9 cellular contexts compared by ENCODE assay signal in the genomic region with DNA sequence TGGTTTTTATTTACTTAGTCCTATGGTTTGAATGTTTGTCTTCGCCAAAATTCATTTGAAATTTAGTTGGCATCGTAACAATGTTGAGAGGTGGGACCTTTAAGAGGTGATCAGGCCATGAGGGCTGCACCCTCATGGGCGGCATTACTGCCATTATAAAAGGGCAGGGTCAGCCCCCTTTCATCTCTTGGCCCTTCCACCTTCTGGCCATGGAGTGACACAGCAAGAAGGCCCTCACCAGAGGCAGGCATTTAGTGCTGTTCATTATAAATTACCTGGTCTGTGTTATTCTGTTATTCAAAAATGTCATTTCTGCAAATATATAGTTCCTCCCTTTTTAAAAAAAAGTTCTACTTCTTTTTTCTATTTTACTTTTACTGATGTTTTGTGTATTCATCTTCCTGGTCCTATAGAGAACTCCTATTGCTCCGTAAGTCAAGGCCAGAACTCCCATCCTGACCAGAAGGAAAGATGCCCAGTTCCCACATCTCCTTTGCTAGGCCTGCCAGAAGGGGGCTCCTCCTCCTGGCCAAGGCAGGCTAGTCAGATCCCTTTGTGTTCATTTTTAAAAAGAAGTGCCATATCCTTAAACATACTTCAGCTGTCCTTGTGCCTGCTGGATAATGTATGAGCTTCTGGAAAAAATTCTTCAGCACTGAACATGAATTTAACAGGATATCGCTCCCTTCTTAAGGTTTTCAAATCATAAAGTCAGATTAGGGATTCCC. TPM values are rescaled to one million over a fixed set of nuclear protein-coding genes. Genes with fewer than 3 reads are reported as not detected.
DNase-seq lines count a peak whose midpoint lies in the region; ATAC-seq and TF ChIP-seq lines count a peak whose summit lies in the region.
"Had no signal": no experiment of that assay in that cellular context is flagged by ENCODE, and none has a peak within 500 bp of the region (broad histone marks: within the 10 kb centered on the region; RNA-seq: fewer than 3 reads in every experiment).

No MANE protein-coding gene starts in this region.

- no peaks in the 10 kb centered on the region for H3K9me3 ChIP-seq in heart left ventricle
- no peaks in the 10 kb centered on the region for H3K9me3 ChIP-seq in right atrium auricular region
- no peaks in the 10 kb centered on the region for H3K9me3 ChIP-seq in upper lobe of right lung
- no peaks in the 10 kb centered on the region for H3K9me3 ChIP-seq in upper lobe of left lung
- H3K9me3 ChIP-seq in Karpas-422 (ENCODE audit: low read length), result no peaks in the 10 kb centered on the region

- H3K9ac ChIP-seq in Karpas-422 (ENCODE audit: low read length), result no peak overlapping the region

- peak overlapping the region in 1 of 12 donors; percentile 90 for H3K27ac ChIP-seq in heart left ventricle
- H3K27ac ChIP-seq in right atrium auricular region, result no peak overlapping the region
- no peak overlapping the region for H3K27ac ChIP-seq in RWPE1
- no peak overlapping the region for H3K27ac ChIP-seq in upper lobe of right lung
- no peak overlapping the region for H3K27ac ChIP-seq in upper lobe of left lung
- no peak overlapping the region for H3K27ac ChIP-seq in Karpas-422 (ENCODE audit: low read length)

- no peaks in the 10 kb centered on the region for H3K79me2 ChIP-seq in Karpas-422 (ENCODE audit: low read length)

- peak in 10 of 12 donors; percentile 7 to 56 (median 31) for TF ChIP-seq CTCF in heart left ventricle (IDR thresholded peaks at IDR 0.05)
- TF ChIP-seq CTCF in right atrium auricular region (IDR thresholded peaks at IDR 0.05), result peak in 1 of 2 donors; percentile 50
- TF ChIP-seq CTCF in RWPE1 (conservative IDR thresholded peaks at IDR 0.05; ENCODE audit: low read depth), result peak; percentile 16
- peak; percentile 45 for TF ChIP-seq CTCF in upper lobe of right lung (IDR thresholded peaks at IDR 0.05)
- TF ChIP-seq CTCF in upper lobe of left lung (IDR thresholded peaks at IDR 0.05), result peak in 3 of 6 experiments; percentile 15 to 29 (median 28)

- H4K20me1 ChIP-seq in Karpas-422 (ENCODE audit: insufficient read depth, low read depth, low read length), result no peaks in the 10 kb centered on the region

- ATAC-seq in heart left ventricle (peak in 1 of 4 donors; percentile 31), upper lobe of right lung (peak; percentile 71), upper lobe of left lung (ENCODE audit: low FRiP score in 2 of 2) (no peak)
- ATAC-seq: T-cell had no signal

- no peak for TF ChIP-seq EP300 in upper lobe of left lung (IDR thresholded peaks at IDR 0.05)

- H3K27me3 ChIP-seq in heart left ventricle (no peaks in the 10 kb centered on the region), right atrium auricular region (no peaks in the 10 kb centered on the region), upper lobe of right lung (no peaks in the 10 kb centered on the region), upper lobe of left lung (no peaks in the 10 kb centered on the region), Karpas-422 (ENCODE audit: low read length) (no peaks in the 10 kb centered on the region)

- no peak for TF ChIP-seq POLR2A in heart left ventricle (IDR thresholded peaks at IDR 0.05)
- TF ChIP-seq POLR2A in upper lobe of left lung (IDR thresholded peaks at IDR 0.05), result no peak

- H3K4me2 ChIP-seq in Karpas-422 (ENCODE audit: low read depth, low read length, poor library complexity, severe bottlenecking), result no peak overlapping the region

- 84 to 91% (median 88%) methylated on average over 5 of the region's 5 CpGs for WGBS in heart left ventricle, 4 donors
- 84 to 90% methylated on average over 5 of the region's 5 CpGs for WGBS in upper lobe of left lung, 2 donors

- H3K4me1 ChIP-seq in heart left ventricle (peaks cover 0 to 7% (median under 1%) of the 10 kb centered on the region in 12 donors), right atrium auricular region (peaks cover 0 to 6% of the 10 kb centered on the region in 2 donors), upper lobe of right lung (peaks cover 3% of the 10 kb centered on the region), upper lobe of left lung (peaks cover under 1 to 16% (median 13%) of the 10 kb centered on the region in 4 donors), Karpas-422 (ENCODE audit: low read length) (peaks cover 47% of the 10 kb centered on the region)

- intact Hi-C loops in heart left ventricle (cut with DNase I) (no loop called here), upper lobe of right lung (cut with DNase I) (no loop called here)

- H3K36me3 ChIP-seq in heart left ventricle, result no peaks in the 10 kb centered on the region
- no peaks in the 10 kb centered on the region for H3K36me3 ChIP-seq in right atrium auricular region
- no peaks in the 10 kb centered on the region for H3K36me3 ChIP-seq in upper lobe of right lung
- no peaks in the 10 kb centered on the region for H3K36me3 ChIP-seq in upper lobe of left lung
- no peaks in the 10 kb centered on the region for H3K36me3 ChIP-seq in Karpas-422 (ENCODE audit: insufficient read depth, low read length)

- no peak overlapping the region for H2AFZ ChIP-seq in Karpas-422 (ENCODE audit: low read length)

- DNase-seq in heart left ventricle (no peak), right atrium auricular region (ENCODE audit: low spot score) (no peak), RWPE1 (ENCODE audit: low spot score) (no peak), fibroblast of peridontal ligament (ENCODE audit: extremely low read depth) (peak; percentile 33), upper lobe of right lung (no peak), upper lobe of left lung (no peak), globus pallidus (ENCODE audit: low spot score) (no peak), Karpas-422 (no peak)
- DNase-seq: T-cell had no signal

- H3K4me3 ChIP-seq in heart left ventricle, result no peak overlapping the region
- H3K4me3 ChIP-seq in right atrium auricular region, result no peak overlapping the region
- no peak overlapping the region for H3K4me3 ChIP-seq in upper lobe of right lung
- H3K4me3 ChIP-seq in upper lobe of left lung, result no peak overlapping the region
- no peak overlapping the region for H3K4me3 ChIP-seq in Karpas-422 (ENCODE audit: low read length)

- H3K9me2 ChIP-seq in Karpas-422 (replicated peaks; ENCODE audit: insufficient read depth, low read length), result no peaks in the 10 kb centered on the region

- CTCF ChIA-PET in RWPE1 (lab: Yijun Ruan, JAX), result interaction anchor here (0.6 kb wide), 1 partner anchor 1905 kb away, joined by 3 read pairs; no protein-coding TSS in a partner anchor

- POLR2A ChIA-PET in RWPE1 (lab: Yijun Ruan, JAX; ENCODE audit: low non-redundant PET), result no interaction called here

RNA-seq across cellular contexts. Expression of gene LBR, which starts 10.0 kb away (rescaled TPM):
- total RNA-seq in heart left ventricle (10 to 100 TPM in 4 of 9 donors, 1 to 10 TPM in 5; 6.8 to 37.8 (median 9.7) TPM), right atrium auricular region (10 to 100 TPM; 10.5 to 15.3 TPM), upper lobe of right lung (55.2 TPM), upper lobe of left lung (10 to 100 TPM; 32.8 to 50.3 (median 40.1) TPM)
- 1 to 10 TPM; 4.3 to 7.5 TPM for polyA plus RNA-seq in heart left ventricle
- 66.0 and 157 TPM in 2 replicates for total RNA-seq in Karpas-422 (2014; rRNA removed; shearing (Covaris generic); ENCODE audit: low replicate concordance)
